Comparison of ENCODE assay signal across 16 cellular contexts in genomic region chr10:62112963-62113362, GRCh38.
DNase-seq lines count a peak whose midpoint lies in the region; ATAC-seq and TF ChIP-seq lines count a peak whose summit lies in the region.
"Had no signal": no experiment of that assay in that cellular context is flagged by ENCODE, and none has a peak within 500 bp of the region (broad histone marks: within the 10 kb centered on the region; RNA-seq: fewer than 3 reads in every experiment).

No MANE protein-coding gene starts in this region.

- H3K4me2 ChIP-seq in PC-3 (ENCODE audit: low read length) (peak overlapping the region; percentile 21), neuronal stem cell (ENCODE audit: insufficient read depth, low read length, poor library complexity, severe bottlenecking) (no peak overlapping the region)

- no peak overlapping the region for H2BK120ac ChIP-seq in neuronal stem cell (ENCODE audit: low read depth, low read length)

- H3K79me2 ChIP-seq in PC-3 (ENCODE audit: low read length) = no peaks in the 10 kb centered on the region

- CTCF ChIA-PET in PC-3 (lab: Charles Lee) = no interaction called here

- peak; percentile 43 for ATAC-seq in Right ventricle myocardium superior (ENCODE audit: poor library complexity)
- ATAC-seq in left ventricle myocardium superior = no peak
- no peak for ATAC-seq in PC-3
- ATAC-seq in upper lobe of right lung = peak; percentile 55
- ATAC-seq in HG03139 (IDR thresholded peaks at IDR 0.05; ENCODE audit: unreplicated experiment) = no peak

- no peak overlapping the region for H2BK15ac ChIP-seq in neuronal stem cell (ENCODE audit: low read length)

- no peaks in the 10 kb centered on the region for H3K27me3 Mint-ChIP-seq in activated T-helper 1 cell treated with anti-CD3 and anti-CD28 coated beads, Interleukin-12 subunit alpha, Interleukin-12 subunit beta, Interleukin-2, Interleukin-4 antibody, amounts not matched to agents 30 ng/mL and 10 ng/mL and 1 ng/mL, durations not matched to agents 14 hours and 24 hours and 36 hours (ENCODE audit: insufficient read depth)
- H3K27me3 Mint-ChIP-seq: CD4-positive, alpha-beta T cell had no signal

- peaks cover 27% of the 10 kb centered on the region for H3K4me1 Mint-ChIP-seq in activated T-helper 1 cell treated with anti-CD3 and anti-CD28 coated beads, Interleukin-12 subunit alpha, Interleukin-12 subunit beta, Interleukin-2, Interleukin-4 antibody, amounts not matched to agents 30 ng/mL and 10 ng/mL and 1 ng/mL, durations not matched to agents 14 hours and 24 hours and 36 hours (ENCODE audit: low read depth)

- peaks cover 6% of the 10 kb centered on the region for H3F3A ChIP-seq in PC-3 (ENCODE audit: low read length, unreplicated experiment)

- H3K36me3 Mint-ChIP-seq in activated T-helper 1 cell treated with anti-CD3 and anti-CD28 coated beads, Interleukin-12 subunit alpha, Interleukin-12 subunit beta, Interleukin-2, Interleukin-4 antibody, amounts not matched to agents 30 ng/mL and 10 ng/mL and 1 ng/mL, durations not matched to agents 14 hours and 24 hours and 36 hours (ENCODE audit: low read depth) = peaks cover 6% of the 10 kb centered on the region

- H4K20me1 ChIP-seq in PC-3 (ENCODE audit: low read length) = no peaks in the 10 kb centered on the region
- H4K20me1 ChIP-seq: BLaER1 treated with 17β-estradiol and CSF1 and Interleukin-3, amounts not matched to agents 10 nM and 100 nM had no signal

- DNase-seq in Right ventricle myocardium superior = no peak
- no peak for DNase-seq in left ventricle myocardium superior
- no peak for DNase-seq in PC-3
- no peak for DNase-seq in epithelial cell of prostate (ENCODE audit: low read depth, low spot score)
- DNase-seq in upper lobe of right lung = no peak
- DNase-seq in activated T-helper 1 cell treated with anti-CD3 and anti-CD28 coated beads, Interleukin-12 subunit alpha, Interleukin-12 subunit beta, Interleukin-2, Interleukin-4 antibody, amounts not matched to agents 30 ng/mL and 10 ng/mL and 1 ng/mL, durations not matched to agents 14 hours and 24 hours and 36 hours (ENCODE audit: low spot score) = no peak
- DNase-seq in neuronal stem cell (ENCODE audit: low spot score) = no peak
- DNase-seq: ACHN; CD4-positive, alpha-beta T cell; DMS153; DMS79 treated with DMSO at 0.1 percent for 48 hours; EL; GM23248 had no signal

- no peak overlapping the region for H3K27ac Mint-ChIP-seq in activated T-helper 1 cell treated with anti-CD3 and anti-CD28 coated beads, Interleukin-12 subunit alpha, Interleukin-12 subunit beta, Interleukin-2, Interleukin-4 antibody, amounts not matched to agents 30 ng/mL and 10 ng/mL and 1 ng/mL, durations not matched to agents 14 hours and 24 hours and 36 hours
- H3K27ac Mint-ChIP-seq: CD4-positive, alpha-beta T cell had no signal

- H3K4me3 Mint-ChIP-seq in activated T-helper 1 cell treated with anti-CD3 and anti-CD28 coated beads, Interleukin-12 subunit alpha, Interleukin-12 subunit beta, Interleukin-2, Interleukin-4 antibody, amounts not matched to agents 30 ng/mL and 10 ng/mL and 1 ng/mL, durations not matched to agents 14 hours and 24 hours and 36 hours = no peak overlapping the region
- H3K4me3 Mint-ChIP-seq: CD4-positive, alpha-beta T cell had no signal

- intact Hi-C loops in Right ventricle myocardium superior (cut with DNase I) = no loop called here
- intact Hi-C loops in left ventricle myocardium superior (cut with micrococcal nuclease) = no loop called here
- intact Hi-C loops in PC-3 (cut with micrococcal nuclease) = loop anchor here (1.0 kb wide), 7 partner anchors 18 to 132 kb away; no protein-coding TSS in a partner anchor
- intact Hi-C loops in upper lobe of right lung (cut with DNase I) = no loop called here
- intact Hi-C loops in activated T-helper 1 cell treated with anti-CD3 and anti-CD28 coated beads, Interleukin-12 subunit alpha, Interleukin-12 subunit beta, Interleukin-2, Interleukin-4 antibody, amounts not matched to agents 30 ng/mL and 10 ng/mL and 1 ng/mL, durations not matched to agents 14 hours and 24 hours and 36 hours (cut with micrococcal nuclease) = loop anchor here (2.0 kb wide), 1 partner anchor 70 kb away; no protein-coding TSS in a partner anchor

- H3K9ac ChIP-seq in PC-3 (ENCODE audit: low read length) (peak overlapping the region; percentile 7; the same call in 1 of the 2 replicates), neuronal stem cell (ENCODE audit: low read depth, low read length, poor library complexity) (no peak overlapping the region)
- H3K9ac ChIP-seq: BLaER1 treated with 17β-estradiol and CSF1 and Interleukin-3, amounts not matched to agents 10 nM and 100 nM; GM23248 had no signal

- no peak overlapping the region for H3K18ac ChIP-seq in neuronal stem cell (ENCODE audit: low read length)

- no CpG with 5 or more reads among the region's 4 CpGs for WGBS in neuronal stem cell (ENCODE audit: extremely low coverage in 2 of 2, insufficient read length in 2 of 2, insufficient replicate concordance in 1 of 2), 2 donors

- peak overlapping the region; percentile 3; the same call in 1 of the 2 replicates for H2AFZ ChIP-seq in PC-3 (ENCODE audit: low read length)
- no peak overlapping the region for H2AFZ ChIP-seq in neuronal stem cell (ENCODE audit: low read length)
- H2AFZ ChIP-seq: GM23248 had no signal

- no peaks in the 10 kb centered on the region for H3K36me3 ChIP-seq in PC-3 (ENCODE audit: low read depth, low read length)
- H3K36me3 ChIP-seq in upper lobe of right lung = no peaks in the 10 kb centered on the region
- no peaks in the 10 kb centered on the region for H3K36me3 ChIP-seq in neuronal stem cell (replicated peaks in 1 of 2; ENCODE audit: control insufficient read depth in 2 of 2, insufficient read depth in 2 of 2, low read length in 2 of 2)
- H3K36me3 ChIP-seq: BLaER1 treated with 17β-estradiol and CSF1 and Interleukin-3, amounts not matched to agents 10 nM and 100 nM had no signal

- H3K23ac ChIP-seq in neuronal stem cell (ENCODE audit: low read depth, low read length, poor library complexity) = no peak overlapping the region

- H2BK12ac ChIP-seq in neuronal stem cell (ENCODE audit: low read length) = no peak overlapping the region

- no peak overlapping the region for H4K91ac ChIP-seq in neuronal stem cell (ENCODE audit: low read depth, low read length, poor library complexity)

- no peak overlapping the region for H3K4me3 ChIP-seq in PC-3 (ENCODE audit: low read length)
- no peak overlapping the region for H3K4me3 ChIP-seq in upper lobe of right lung
- no peak overlapping the region for H3K4me3 ChIP-seq in neuronal stem cell (ENCODE audit: low read length in 2 of 2)
- H3K4me3 ChIP-seq: BLaER1 treated with 17β-estradiol and CSF1 and Interleukin-3, amounts not matched to agents 10 nM and 100 nM; GM23248 had no signal

- no peak; the same call in 1 of the 2 replicates for TF ChIP-seq CTCF in PC-3 (conservative IDR thresholded peaks at IDR 0.05; ENCODE audit: low read depth, low read length)
- TF ChIP-seq CTCF in upper lobe of right lung (IDR thresholded peaks at IDR 0.05) = no peak

- H3K14ac ChIP-seq in neuronal stem cell (ENCODE audit: low read length) = no peak overlapping the region

- H3K27ac ChIP-seq in PC-3 (ENCODE audit: low read length) = peak overlapping the region; percentile 62
- peak overlapping the region; percentile 11 for H3K27ac ChIP-seq in epithelial cell of prostate
- no peak overlapping the region for H3K27ac ChIP-seq in upper lobe of right lung
- H3K27ac ChIP-seq in neuronal stem cell (replicated peaks; ENCODE audit: low read length) = no peak overlapping the region
- H3K27ac ChIP-seq: GM23248, HL-60 had no signal

- H3K9me3 Mint-ChIP-seq in activated T-helper 1 cell treated with anti-CD3 and anti-CD28 coated beads, Interleukin-12 subunit alpha, Interleukin-12 subunit beta, Interleukin-2, Interleukin-4 antibody, amounts not matched to agents 30 ng/mL and 10 ng/mL and 1 ng/mL, durations not matched to agents 14 hours and 24 hours and 36 hours = peaks cover 4% of the 10 kb centered on the region
- H3K9me3 Mint-ChIP-seq: CD4-positive, alpha-beta T cell had no signal

- H3K27me3 ChIP-seq in PC-3 (ENCODE audit: low read length) = no peaks in the 10 kb centered on the region
- no peaks in the 10 kb centered on the region for H3K27me3 ChIP-seq in upper lobe of right lung
- no peaks in the 10 kb centered on the region for H3K27me3 ChIP-seq in neuronal stem cell (ENCODE audit: control insufficient read depth in 3 of 3, insufficient read depth in 3 of 3, low read depth in 1 of 3, low read length in 3 of 3)
- H3K27me3 ChIP-seq: BLaER1 treated with 17β-estradiol and CSF1 and Interleukin-3, amounts not matched to agents 10 nM and 100 nM had no signal

- peaks cover 72% of the 10 kb centered on the region for H3K4me1 ChIP-seq in PC-3 (ENCODE audit: insufficient read depth, low read length)
- peaks cover 17% of the 10 kb centered on the region for H3K4me1 ChIP-seq in upper lobe of right lung
- H3K4me1 ChIP-seq in neuronal stem cell (ENCODE audit: control insufficient read depth in 2 of 2, insufficient read depth in 1 of 2, low read depth in 1 of 2, low read length in 2 of 2) = no peaks in the 10 kb centered on the region

- POLR2A ChIA-PET in PC-3 (lab: Charles Lee; ENCODE audit: unreplicated experiment) = interaction anchor here (1.0 kb wide), 1 partner anchor 64 kb away, joined by 3 read pairs; no protein-coding TSS in a partner anchor

- no peaks in the 10 kb centered on the region for H3K79me1 ChIP-seq in neuronal stem cell (ENCODE audit: low read depth, low read length)

- H3K9me3 ChIP-seq in PC-3 (ENCODE audit: low read length) (no peaks in the 10 kb centered on the region), upper lobe of right lung (no peaks in the 10 kb centered on the region), neuronal stem cell (replicated peaks in 1 of 2; ENCODE audit: control insufficient read depth in 2 of 2, insufficient read depth in 1 of 2, low read depth in 1 of 2, low read length in 2 of 2) (no peaks in the 10 kb centered on the region)
- H3K9me3 ChIP-seq: BLaER1 treated with 17β-estradiol and CSF1 and Interleukin-3, amounts not matched to agents 10 nM and 100 nM had no signal

- H4K8ac ChIP-seq in neuronal stem cell (ENCODE audit: low read depth, low read length) = no peak overlapping the region

- no TSS peak for BruUV-seq in PC-3 (replicated peaks; lab: Mats Ljungman, UMichigan)

- H3K4ac ChIP-seq in neuronal stem cell (ENCODE audit: low read length) = no peak overlapping the region

- H2AK5ac ChIP-seq in neuronal stem cell (ENCODE audit: low read depth, low read length) = no peak overlapping the region

- H2BK5ac ChIP-seq in neuronal stem cell (ENCODE audit: low read length) = no peak overlapping the region

- no peaks in the 10 kb centered on the region for H3K9me2 ChIP-seq in PC-3 (replicated peaks; ENCODE audit: low read length)

Comparison
In these comparisons a context has a peak if more than half of its experiments do, and no peak if none do; other contexts are left out.
1. ATAC-seq: peak in Right ventricle myocardium superior (single experiment) and upper lobe of right lung (single experiment); none in left ventricle myocardium superior (single experiment), PC-3 (single experiment) and HG03139 (single experiment).
2. H3K27ac ChIP-seq: peak in PC-3 (single experiment) and epithelial cell of prostate (single experiment); none in upper lobe of right lung (single experiment) and neuronal stem cell (single experiment).
3. intact Hi-C loops: an anchor here in PC-3 (1.0 kb wide) and activated T-helper 1 cell treated with anti-CD3 and anti-CD28 coated beads, Interleukin-12 subunit alpha, Interleukin-12 subunit beta, Interleukin-2, Interleukin-4 antibody, amounts not matched to agents 30 ng/mL and 10 ng/mL and 1 ng/mL, durations not matched to agents 14 hours and 24 hours and 36 hours (2.0 kb wide); none called in Right ventricle myocardium superior, left ventricle myocardium superior and upper lobe of right lung.